In genomic region chr17:55284001-55284884, GRCh38 we compare ENCODE assay signal across 1 cellular context.
A peak's percentile ranks its signal among the peaks of the same experiment; 100 is the strongest.
TF ChIP-seq lines count a peak whose summit lies in the region.

No MANE protein-coding gene starts in this region.

TF ChIP-seq in HepG2, 621 proteins besides CTCF, POLR2A, EP300 and RAD21 (continued from another document and continues in another):
- TF ChIP-seq ELF1 (CRISPR knock-in tag; IDR thresholded peaks at IDR 0.05): peak; percentile 67
- peak; percentile 92; the same call in 1 of the 2 replicates for TF ChIP-seq ZNF331 (CRISPR knock-in tag; IDR thresholded peaks at IDR 0.05)
- TF ChIP-seq SRSF4 (IDR thresholded peaks at IDR 0.05; ENCODE audit: low read depth, low read length, poor library complexity, severe bottlenecking): peak; percentile 86
- TF ChIP-seq FOXA1 (IDR thresholded peaks at IDR 0.05): no peak
- TF ChIP-seq FOXA1 (CRISPR knock-in tag; IDR thresholded peaks at IDR 0.05): peak; percentile 85
- TF ChIP-seq ZKSCAN1 (IDR thresholded peaks at IDR 0.05; ENCODE audit: low read length): peak; percentile 80
- TF ChIP-seq ZNF263 (CRISPR knock-in tag; IDR thresholded peaks at IDR 0.05): peak; percentile 95
- TF ChIP-seq SMC3 (IDR thresholded peaks at IDR 0.05; ENCODE audit: low read length): peak; percentile 57
- TF ChIP-seq FOXO4 (CRISPR knock-in tag; conservative IDR thresholded peaks at IDR 0.05): no peak
- TF ChIP-seq SMARCE1 (IDR thresholded peaks at IDR 0.05; ENCODE audit: borderline replicate concordance): no peak
- peak; percentile 81 for TF ChIP-seq SPEN (CRISPR knock-in tag; IDR thresholded peaks at IDR 0.05; ENCODE audit: low read depth)
- peak; percentile 82; the same call in 1 of the 2 replicates for TF ChIP-seq FOXK1 (CRISPR knock-in tag; IDR thresholded peaks at IDR 0.05; ENCODE audit: borderline replicate concordance, low read depth)
- no peak for TF ChIP-seq ZNF546 (CRISPR knock-in tag; conservative IDR thresholded peaks at IDR 0.05)
- no peak for TF ChIP-seq ZBTB14 (CRISPR knock-in tag; IDR thresholded peaks at IDR 0.05)
- no peak for TF ChIP-seq PHF20 (CRISPR knock-in tag; IDR thresholded peaks at IDR 0.05)
- 0 out of 2 replicates have a peak, but pooled peaks have one; percentile 28 for TF ChIP-seq CHD4 (IDR thresholded peaks at IDR 0.05; ENCODE audit: borderline replicate concordance, low read length)
- no peak for TF ChIP-seq ZNF44 (CRISPR knock-in tag; IDR thresholded peaks at IDR 0.05)
- TF ChIP-seq TARDBP (CRISPR knock-in tag; IDR thresholded peaks at IDR 0.05): peak; percentile 73; the same call in 1 of the 2 replicates
- peak; percentile 38 for TF ChIP-seq UBTF (CRISPR knock-in tag; IDR thresholded peaks at IDR 0.05)
- no peak for TF ChIP-seq TEF (CRISPR knock-in tag; IDR thresholded peaks at IDR 0.05)
- TF ChIP-seq ZNF496 (CRISPR knock-in tag; IDR thresholded peaks at IDR 0.05; ENCODE audit: insufficient replicate concordance): no peak
- no peak for TF ChIP-seq NFE2L1 (CRISPR knock-in tag; IDR thresholded peaks at IDR 0.05; ENCODE audit: borderline replicate concordance)
- no peak; the same call in 1 of the 2 replicates for TF ChIP-seq FUBP1 (CRISPR knock-in tag; IDR thresholded peaks at IDR 0.05; ENCODE audit: borderline replicate concordance)
- no peak for TF ChIP-seq GLMP (CRISPR knock-in tag; IDR thresholded peaks at IDR 0.05; ENCODE audit: borderline replicate concordance)
- TF ChIP-seq ZNF34 (CRISPR knock-in tag; IDR thresholded peaks at IDR 0.05; ENCODE audit: borderline replicate concordance): no peak
- TF ChIP-seq DBP (CRISPR knock-in tag; IDR thresholded peaks at IDR 0.05; ENCODE audit: not compliant biosample characterization): no peak
- peak; percentile 100 for TF ChIP-seq GATAD2A (CRISPR knock-in tag; IDR thresholded peaks at IDR 0.05)
- TF ChIP-seq SSRP1 (CRISPR knock-in tag; IDR thresholded peaks at IDR 0.05): peak; percentile 31; the same call in 1 of the 2 replicates
- TF ChIP-seq SCMH1 (CRISPR knock-in tag; IDR thresholded peaks at IDR 0.05; ENCODE audit: borderline replicate concordance): no peak
- no peak for TF ChIP-seq GTF2F1 (IDR thresholded peaks at IDR 0.05; ENCODE audit: low read length)
- peak; percentile 66; the same call in 1 of the 2 replicates for TF ChIP-seq ZNF724P (CRISPR knock-in tag; IDR thresholded peaks at IDR 0.05; ENCODE audit: borderline replicate concordance)
- TF ChIP-seq ZNF333 (CRISPR knock-in tag; IDR thresholded peaks at IDR 0.05; ENCODE audit: borderline replicate concordance): 0 out of 2 replicates have a peak, but pooled peaks have one; percentile 18
- peak; percentile 54 for TF ChIP-seq ZNF607 (CRISPR knock-in tag; IDR thresholded peaks at IDR 0.05; ENCODE audit: borderline replicate concordance)
- TF ChIP-seq ZNF414 (CRISPR knock-in tag; IDR thresholded peaks at IDR 0.05): peak; percentile 92
- TF ChIP-seq REPIN1 (CRISPR knock-in tag; IDR thresholded peaks at IDR 0.05; ENCODE audit: borderline replicate concordance, low read depth): peak; percentile 38
- peak; percentile 48; the same call in 1 of the 2 replicates for TF ChIP-seq PRDM10 (CRISPR knock-in tag; IDR thresholded peaks at IDR 0.05; ENCODE audit: low read depth)
- 0 out of 2 replicates have a peak, but pooled peaks have one; percentile 51 for TF ChIP-seq ZNF552 (CRISPR knock-in tag; IDR thresholded peaks at IDR 0.05; ENCODE audit: borderline replicate concordance)
- TF ChIP-seq ZNF646 (CRISPR knock-in tag; IDR thresholded peaks at IDR 0.05): peak; percentile 76
- peak; percentile 98 for TF ChIP-seq MIER3 (CRISPR knock-in tag; IDR thresholded peaks at IDR 0.05; ENCODE audit: borderline replicate concordance)
- no peak for TF ChIP-seq RFX3 (CRISPR knock-in tag; IDR thresholded peaks at IDR 0.05)
